In the genomic region with DNA sequence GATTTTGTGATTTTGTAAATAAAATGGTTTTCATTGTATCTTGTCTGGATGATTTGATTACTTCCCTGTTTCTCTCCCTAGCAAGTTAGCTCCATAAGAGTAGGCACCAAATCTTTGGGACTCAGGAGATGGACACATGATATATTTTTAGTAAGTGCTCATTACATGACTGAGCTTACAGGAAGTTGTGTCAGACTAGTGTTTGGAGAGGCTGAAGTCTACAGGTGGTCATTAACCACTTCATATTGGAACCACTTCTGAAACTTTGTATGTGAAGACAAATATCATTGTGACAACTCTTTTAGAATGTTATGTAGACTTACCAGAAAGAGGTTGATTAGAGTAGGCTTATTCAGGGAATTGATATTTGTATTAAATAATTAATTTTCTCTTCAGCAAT, we compare ENCODE assay signal across 14 cellular contexts. TPM values are rescaled to one million over a fixed set of nuclear protein-coding genes. Genes with fewer than 3 reads are reported as not detected.
DNase-seq lines count a peak whose midpoint lies in the region; ATAC-seq, FAIRE-seq and TF ChIP-seq lines count a peak whose summit lies in the region.
"Had no signal": no experiment of that assay in that cellular context is flagged by ENCODE, and none has a peak within 500 bp of the region (broad histone marks: within the 10 kb centered on the region; RNA-seq: fewer than 3 reads in every experiment).

No MANE protein-coding gene starts in this region.

- no peaks in the 10 kb centered on the region for H3K36me3 ChIP-seq in psoas muscle (ENCODE audit: insufficient read depth in 1 of 2, low read depth in 1 of 2)
- no peaks in the 10 kb centered on the region for H3K36me3 ChIP-seq in kidney (ENCODE audit: control insufficient read depth in 1 of 2, insufficient read depth in 2 of 2, low read length in 2 of 2)
- H3K36me3 ChIP-seq: neutrophil had no signal

- DNase-seq in psoas muscle = no peak
- no peak for DNase-seq in NCI-H510A treated with DMSO at 0.1 percent for 48 hours (lab: John Stamatoyannopoulos, UW)
- DNase-seq in GM03348 (ENCODE audit: low spot score) = no peak
- no peak for DNase-seq in kidney
- DNase-seq: activated T-cell treated with anti-CD3 and anti-CD28 coated beads, Interleukin-2, amount 50 U/mL, for 24 hours; COR-L47; head of caudate nucleus; NCI-H2227 treated with DMSO at 0.1 percent for 48 hours; stimulated activated CD4-positive, alpha-beta T cell treated with anti-CD3 and anti-CD28 coated beads, Interleukin-15, amount 100 ng/mL, for 24 hours had no signal

- H3K27ac ChIP-seq in psoas muscle (peak overlapping the region; percentile 46), kidney (ENCODE audit: low read depth in 2 of 2, low read length in 2 of 2) (no peak overlapping the region)
- H3K27ac ChIP-seq: neutrophil had no signal

- H3K4me1 ChIP-seq in psoas muscle (peaks cover 14% of the 10 kb centered on the region), kidney (ENCODE audit: control insufficient read depth in 1 of 2, insufficient read depth in 1 of 2, low read depth in 1 of 2, low read length in 2 of 2) (no peaks in the 10 kb centered on the region)

- H3K9me3 ChIP-seq in psoas muscle = no peaks in the 10 kb centered on the region
- no peaks in the 10 kb centered on the region for H3K9me3 ChIP-seq in kidney (ENCODE audit: control insufficient read depth in 1 of 2, low read length in 2 of 2)
- H3K9me3 ChIP-seq: neutrophil had no signal

- peak; percentile 69 for ATAC-seq in GM18909 (IDR thresholded peaks at IDR 0.05; ENCODE audit: poor library complexity, unreplicated experiment)
- ATAC-seq in GM21723 (IDR thresholded peaks at IDR 0.05; ENCODE audit: unreplicated experiment) = peak; percentile 55
- ATAC-seq in HG03196 (IDR thresholded peaks at IDR 0.05; ENCODE audit: unreplicated experiment) = peak; percentile 70
- peak; percentile 68 to 80 (median 74) for ATAC-seq in psoas muscle
- ATAC-seq: Right ventricle myocardium inferior had no signal

- H3K9ac ChIP-seq in kidney (ENCODE audit: low read length in 2 of 2) = no peak overlapping the region

- H3K27me3 ChIP-seq in psoas muscle (ENCODE audit: insufficient read depth in 3 of 3, low read length in 2 of 3) = no peaks in the 10 kb centered on the region
- H3K27me3 ChIP-seq: neutrophil had no signal

- FAIRE-seq in kidney (lab: Jason Lieb, UNC) = no peak

- TF ChIP-seq CTCF in psoas muscle (IDR thresholded peaks at IDR 0.05) = no peak
- TF ChIP-seq CTCF in kidney (IDR thresholded peaks at IDR 0.05; ENCODE audit: borderline replicate concordance, extremely low read depth, insufficient read depth) = no peak

- intact Hi-C loops in psoas muscle (cut with DNase I) = no loop called here
- intact Hi-C loops in kidney (cut with DNase I) = no loop called here

- H3K4me3 ChIP-seq in psoas muscle (no peak overlapping the region), kidney (ENCODE audit: low read length in 2 of 2) (no peak overlapping the region)

RNA-seq across cellular contexts. Expression of a gene that starts 19.1 kb away (rescaled TPM):
- 10 to 100 TPM in 3 of 4 donors, 1 to 10 TPM in 1; 4.8 to 12.3 (median 11.5) TPM for total RNA-seq in psoas muscle
- 1 to 10 TPM; 3.8 to 7.2 (median 4.2) TPM for polyA plus RNA-seq in psoas muscle
- 18.9 TPM for total RNA-seq in kidney
- 4.2 TPM for polyA plus RNA-seq in kidney (ENCODE audit: insufficient read depth, low read depth, low replicate concordance)
